20 cellular contexts compared by ENCODE assay signal in the genomic region with DNA sequence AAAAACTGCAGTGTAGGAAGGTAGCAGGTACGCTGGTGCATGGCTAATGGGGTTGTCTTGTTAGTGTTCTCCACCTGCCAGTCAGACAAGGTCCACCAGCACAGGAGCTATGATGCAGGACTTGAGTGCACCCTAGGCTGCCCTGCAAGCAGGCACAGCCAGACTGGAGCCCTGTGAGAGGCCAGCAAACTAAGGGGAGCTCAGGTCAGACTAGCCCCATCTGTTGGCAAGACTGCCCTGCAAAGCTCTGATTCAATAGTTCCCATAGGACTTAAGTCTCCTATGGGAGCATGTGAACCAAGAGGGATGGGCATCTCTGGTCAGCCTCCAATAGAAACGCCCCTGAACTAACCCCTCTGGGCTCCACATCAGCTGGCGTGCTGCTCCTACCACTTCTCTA.
DNase-seq lines count a peak whose midpoint lies in the region; ATAC-seq, FAIRE-seq and TF ChIP-seq lines count a peak whose summit lies in the region.
"Had no signal": no experiment of that assay in that cellular context is flagged by ENCODE, and none has a peak within 500 bp of the region (broad histone marks: within the 10 kb centered on the region; RNA-seq: fewer than 3 reads in every experiment).

No MANE protein-coding gene starts in this region.

- TF ChIP-seq EP300 in HepG2 (IDR thresholded peaks at IDR 0.05; ENCODE audit: low read depth in 2 of 2, low read length in 2 of 2) (no peak), HepG2 (CRISPR knock-in tag; IDR thresholded peaks at IDR 0.05; ENCODE audit: borderline replicate concordance) (no peak)

- H3K79me2 ChIP-seq in HepG2 (ENCODE audit: insufficient read depth, low read length), result no peaks in the 10 kb centered on the region

- H4K20me1 ChIP-seq in HepG2 (ENCODE audit: insufficient read depth, low read length), result no peaks in the 10 kb centered on the region

- H3K9ac ChIP-seq in HepG2 (ENCODE audit: insufficient read depth, low read depth, low read length), result no peak overlapping the region
- H3K9ac ChIP-seq: GM23248 had no signal

- intact Hi-C loops in HepG2 (cut with micrococcal nuclease; ENCODE audit: unreplicated experiment), result no loop called here
- intact Hi-C loops in right lobe of liver (cut with DNase I), result no loop called here
- intact Hi-C loops in lower lobe of right lung (cut with DNase I), result no loop called here

- no TSS peak for BruUV-seq in HepG2 (replicated peaks; lab: Mats Ljungman, UMichigan)

- peaks cover 3% of the 10 kb centered on the region for H3K27me3 Mint-ChIP-seq in chondrocyte (ENCODE audit: low read depth)

- CTCF ChIA-PET in HepG2 (lab: Yijun Ruan, JAX; ENCODE audit: low intra/inter-chr PET ratio, low total read pairs), result no interaction called here

- no peak for TF ChIP-seq CTCF in HepG2 (CRISPR knock-in tag; IDR thresholded peaks at IDR 0.05)
- TF ChIP-seq CTCF in right lobe of liver (IDR thresholded peaks at IDR 0.05), result no peak
- no peak for TF ChIP-seq CTCF in chondrocyte (IDR thresholded peaks at IDR 0.05)
- TF ChIP-seq CTCF in lower lobe of right lung (IDR thresholded peaks at IDR 0.05), result no peak

- DNase-seq in HepG2 (ENCODE audit: low spot score) (no peak), right lobe of liver (no peak), chondrocyte (ENCODE audit: low spot score) (peak; percentile 53), islet precursor cell (peak; percentile 50), lower lobe of right lung (no peak), NCI-H1930 (lab: John Stamatoyannopoulos, UW) (no peak), foreskin melanocyte (no peak), ureter (ENCODE audit: low spot score) (no peak)
- DNase-seq: Calu3, GM23248, HCEC 1CT, KBM-7, NCI-H1105 treated with DMSO at 0.1 percent for 48 hours, NCI-H146, NCI-H2029, NCI-H69, Right ventricle myocardium superior, RPMI8226 had no signal

- H3K9me3 ChIP-seq in HepG2 (ENCODE audit: low read length), result no peaks in the 10 kb centered on the region
- no peaks in the 10 kb centered on the region for H3K9me3 ChIP-seq in right lobe of liver
- H3K9me3 ChIP-seq in lower lobe of right lung, result no peaks in the 10 kb centered on the region

- no peak overlapping the region for H3K4me3 Mint-ChIP-seq in chondrocyte (ENCODE audit: unreplicated experiment)

- no peaks in the 10 kb centered on the region for H3K4me1 Mint-ChIP-seq in chondrocyte (ENCODE audit: low read depth)

- 0% methylated on average over 1 of the region's 3 CpGs for WGBS in HepG2 (ENCODE audit: low lambda C conversion rate)
- WGBS in right lobe of liver (ENCODE audit: insufficient coverage, low coverage, low lambda C conversion rate, missing lambda C conversion rate), result 30% methylated on average over 2 of the region's 3 CpGs

- no peaks in the 10 kb centered on the region for H3K27me3 ChIP-seq in HepG2 (ENCODE audit: control insufficient read depth in 1 of 2, insufficient read depth in 2 of 2, low read length in 2 of 2)
- H3K27me3 ChIP-seq in right lobe of liver, result no peaks in the 10 kb centered on the region
- no peaks in the 10 kb centered on the region for H3K27me3 ChIP-seq in lower lobe of right lung (ENCODE audit: low read depth)

- no peak overlapping the region for H3K4me2 ChIP-seq in HepG2 (ENCODE audit: low read depth, low read length)

- POLR2A ChIA-PET in HepG2 (lab: Yijun Ruan, JAX), result no interaction called here

- ATAC-seq in HepG2 (peak; percentile 57), right lobe of liver (no peak), lower lobe of right lung (no peak)

- H3K36me3 Mint-ChIP-seq in chondrocyte (ENCODE audit: low read depth), result peaks cover 1% of the 10 kb centered on the region

- no peak overlapping the region for H3K27ac ChIP-seq in HepG2 (ENCODE audit: extremely low read length, insufficient read depth, low read length)
- H3K27ac ChIP-seq in right lobe of liver, result no peak overlapping the region
- no peak overlapping the region for H3K27ac ChIP-seq in lower lobe of right lung
- H3K27ac ChIP-seq: GM23248, HL-60 had no signal

- no peaks in the 10 kb centered on the region for H3K4me1 ChIP-seq in HepG2 (ENCODE audit: insufficient read depth, low read length)
- no peaks in the 10 kb centered on the region for H3K4me1 ChIP-seq in right lobe of liver
- no peaks in the 10 kb centered on the region for H3K4me1 ChIP-seq in lower lobe of right lung

- no peak overlapping the region for H2AFZ ChIP-seq in HepG2 (ENCODE audit: low read length)
- H2AFZ ChIP-seq: GM23248 had no signal

- in situ Hi-C loops in HepG2 (cut with HindIII; ENCODE audit: extremely low pct_ligation_motif_present, low pct_unique_long_range_greater_than_20kb), result no loop called here

- H3K9me3 Mint-ChIP-seq in chondrocyte (ENCODE audit: low read depth), result no peaks in the 10 kb centered on the region

- FAIRE-seq in HepG2 (lab: Jason Lieb, UNC), result no peak
- FAIRE-seq: GM18507 had no signal

- H3K4me3 ChIP-seq in HepG2 (replicated peaks in 1 of 3; ENCODE audit: insufficient read depth in 1 of 3, low read depth in 2 of 3, low read length in 3 of 3) (no peak overlapping the region), right lobe of liver (no peak overlapping the region), lower lobe of right lung (no peak overlapping the region)
- H3K4me3 ChIP-seq: GM23248 had no signal

- no peak for TF ChIP-seq POLR2A in HepG2 (IDR thresholded peaks at IDR 0.05; ENCODE audit: insufficient read depth in 1 of 2, low read depth in 2 of 2, low read length in 2 of 2)
- TF ChIP-seq POLR2A in right lobe of liver (IDR thresholded peaks at IDR 0.05), result no peak

- no peak for TF ChIP-seq RAD21 in HepG2 (CRISPR knock-in tag; IDR thresholded peaks at IDR 0.05)

- no peak overlapping the region for H3K27ac Mint-ChIP-seq in chondrocyte (ENCODE audit: unreplicated experiment)

- H3K36me3 ChIP-seq in HepG2 (replicated peaks in 1 of 2; ENCODE audit: control insufficient read depth in 1 of 2, insufficient read depth in 2 of 2, low read length in 2 of 2) (no peaks in the 10 kb centered on the region), right lobe of liver (no peaks in the 10 kb centered on the region), lower lobe of right lung (no peaks in the 10 kb centered on the region)

TF ChIP-seq in HepG2, 621 proteins besides CTCF, POLR2A, EP300 and RAD21:
- no peak for TF ChIP-seq ZNF703 (CRISPR knock-in tag; IDR thresholded peaks at IDR 0.05; ENCODE audit: borderline replicate concordance)

Comparison
In these comparisons a context has a peak if more than half of its experiments do, and no peak if none do; other contexts are left out.
1. DNase-seq: peak in chondrocyte (single experiment) and islet precursor cell (single experiment); none in HepG2 (single experiment), right lobe of liver (0 of 3), lower lobe of right lung (single experiment), NCI-H1930 (0 of 2), foreskin melanocyte (single experiment) and ureter (single experiment).